In genomic region chr1:21537932-21538630, GRCh38 we compare ENCODE assay signal across 17 cellular contexts. TPM values are rescaled to one million over a fixed set of nuclear protein-coding genes. Genes with fewer than 3 reads are reported as not detected.
DNase-seq lines count a peak whose midpoint lies in the region; ATAC-seq and TF ChIP-seq lines count a peak whose summit lies in the region.
"Had no signal": no experiment of that assay in that cellular context is flagged by ENCODE, and none has a peak within 500 bp of the region (broad histone marks: within the 10 kb centered on the region; RNA-seq: fewer than 3 reads in every experiment).

No MANE protein-coding gene starts in this region.

- H3K36me3 ChIP-seq in SJSA1 (peaks cover 34% of the 10 kb centered on the region), lung (ENCODE audit: control insufficient read depth in 2 of 2, insufficient read depth in 2 of 2, low read length in 2 of 2) (no peaks in the 10 kb centered on the region), suprapubic skin (no peaks in the 10 kb centered on the region)
- H3K36me3 ChIP-seq: uterus had no signal

- no peak for TF ChIP-seq EP300 in suprapubic skin (IDR thresholded peaks at IDR 0.05)

- no peak for TF ChIP-seq POLR2A in suprapubic skin (IDR thresholded peaks at IDR 0.05)

- H3K27me3 ChIP-seq in SJSA1 (replicated peaks) = no peaks in the 10 kb centered on the region
- no peaks in the 10 kb centered on the region for H3K27me3 ChIP-seq in lung (ENCODE audit: control insufficient read depth, insufficient read depth)
- H3K27me3 ChIP-seq in suprapubic skin = peaks cover 10% of the 10 kb centered on the region
- H3K27me3 ChIP-seq: uterus had no signal

- H3K27ac ChIP-seq in SJSA1 (peak overlapping the region; percentile 89), lung (ENCODE audit: low read depth in 1 of 2, low read length in 1 of 2) (peak overlapping the region; percentile 29 to 35), suprapubic skin (peak overlapping the region; percentile 15)
- H3K27ac ChIP-seq: C4-2B, KMS-11 had no signal

- H3K4me3 ChIP-seq in SJSA1 (no peak overlapping the region), lung (no peak overlapping the region), suprapubic skin (no peak overlapping the region)
- H3K4me3 ChIP-seq: GM12878, uterus had no signal

- TF ChIP-seq CTCF in lung (IDR thresholded peaks at IDR 0.05; ENCODE audit: control extremely low read depth, extremely low read depth) (no peak), suprapubic skin (IDR thresholded peaks at IDR 0.05) (no peak)

- peak; percentile 60 for ATAC-seq in Right ventricle myocardium inferior
- no peak for ATAC-seq in lung (ENCODE audit: insufficient read depth, low FRiP score)
- ATAC-seq in GM18909 (IDR thresholded peaks at IDR 0.05; ENCODE audit: poor library complexity, unreplicated experiment) = no peak
- no peak for ATAC-seq in HG03025 (IDR thresholded peaks at IDR 0.05; ENCODE audit: low FRiP score, unreplicated experiment)
- ATAC-seq: GM12878; Panc1; stimulated activated effector memory CD8-positive, alpha-beta T cell treated with anti-CD3 and anti-CD28 coated beads, Interleukin-12 subunit alpha, Interleukin-12 subunit beta, amount 100 ng/mL, for 72 hours had no signal

- peaks cover 79% of the 10 kb centered on the region for H3K4me1 ChIP-seq in SJSA1 (replicated peaks)
- peaks cover 5 to 6% of the 10 kb centered on the region in 2 donors for H3K4me1 ChIP-seq in lung (ENCODE audit: control insufficient read depth in 2 of 2, insufficient read depth in 2 of 2, low read length in 2 of 2)
- H3K4me1 ChIP-seq in suprapubic skin = peaks cover 42% of the 10 kb centered on the region
- H3K4me1 ChIP-seq: uterus had no signal

- DNase-seq in SJSA1 (ENCODE audit: low read depth in 1 of 2, low spot score in 2 of 2) (peak; percentile 99), Right ventricle myocardium inferior (ENCODE audit: missing footprints) (peak; percentile 87), lung (ENCODE audit: low spot score) (no peak), suprapubic skin (ENCODE audit: low spot score in 2 of 2) (no peak), NK-92 (lab: John Stamatoyannopoulos, UW; ENCODE audit: unreplicated experiment) (no peak)
- DNase-seq: EL; NCI-H1436; NCI-H526 treated with DMSO at 0.1 percent for 48 hours; stimulated activated CD4-positive, alpha-beta T cell treated with anti-CD3 and anti-CD28 coated beads, Interleukin-4, amount 100 ng/mL, for 4 hours had no signal

- H3K9me3 ChIP-seq in SJSA1 (replicated peaks) (no peaks in the 10 kb centered on the region), lung (ENCODE audit: control insufficient read depth in 2 of 2, insufficient read depth in 1 of 2, low read length in 1 of 2) (no peaks in the 10 kb centered on the region), suprapubic skin (no peaks in the 10 kb centered on the region)
- H3K9me3 ChIP-seq: uterus had no signal

- intact Hi-C loops in Right ventricle myocardium inferior (cut with DNase I) = loop anchor here (2.0 kb wide), 2 partner anchors 27 to 37 kb away; no protein-coding TSS in a partner anchor

- WGBS in lung, 2 donors = 34 to 38% methylated on average over 27 of the region's 27 CpGs
- 64% methylated on average over 26 of the region's 27 CpGs for WGBS in suprapubic skin

RNA-seq across cellular contexts. Expression of gene ALPL, which starts 28.9 kb away (rescaled TPM):
- 269 and 410 TPM in 2 replicates for total RNA-seq in SJSA1 (2014; rRNA removed; shearing (Covaris generic))
- total RNA-seq in Right ventricle myocardium inferior (11.0 TPM), lung (100 to 1,000 TPM in 1 of 2 donors, 10 to 100 TPM in 1; 38.6 to 242 TPM), suprapubic skin (1 to 10 TPM; 5.1 to 9.7 (median 6.0) TPM)
- polyA plus RNA-seq in lung = 100 to 1,000 TPM; 220 to 241 TPM

Comparison
In these comparisons a context has a peak if more than half of its experiments do, and no peak if none do; other contexts are left out.
1. DNase-seq: peak in SJSA1 (2 of 2) and Right ventricle myocardium inferior (single experiment); none in lung (single experiment), suprapubic skin (0 of 2) and NK-92 (single experiment).
2. H3K27ac ChIP-seq: peak in every context shown above with its lines; median percentile 89 in SJSA1; 32 in lung; 15 in suprapubic skin.